ENCODE assay signal across 1 cellular context in genomic region chr9:96087669-96088299, GRCh38.
TF ChIP-seq lines count a peak whose summit lies in the region.

No MANE protein-coding gene starts in this region.

TF ChIP-seq in GM23338, 12 proteins besides CTCF, POLR2A, EP300 and RAD21 (continued from another document):
- TF ChIP-seq ZNF462 (CRISPR knock-in tag; IDR thresholded peaks at IDR 0.05): no peak
- TF ChIP-seq EZH2phosphoT487 (IDR thresholded peaks at IDR 0.05; ENCODE audit: unreplicated experiment): no peak
- TF ChIP-seq JUNB (IDR thresholded peaks at IDR 0.05; ENCODE audit: unreplicated experiment): no peak
- TF ChIP-seq REST (IDR thresholded peaks at IDR 0.05; ENCODE audit: unreplicated experiment): no peak
- no peak for TF ChIP-seq NANOG (IDR thresholded peaks at IDR 0.05; ENCODE audit: borderline replicate concordance)
- no peak for TF ChIP-seq EZH2 (IDR thresholded peaks at IDR 0.05; ENCODE audit: low read depth, unreplicated experiment)
TF ChIP-seq in GM23338: peak in this region for 0.
